Comparison of ENCODE assay signal across 3 cellular contexts in genomic region chr4:3834186-3834920, GRCh38.
TF ChIP-seq lines count a peak whose summit lies in the region.

No MANE protein-coding gene starts in this region.

TF ChIP-seq in IMR-90, 13 proteins besides CTCF, POLR2A, EP300 and RAD21:
- TF ChIP-seq, protein P1, sequence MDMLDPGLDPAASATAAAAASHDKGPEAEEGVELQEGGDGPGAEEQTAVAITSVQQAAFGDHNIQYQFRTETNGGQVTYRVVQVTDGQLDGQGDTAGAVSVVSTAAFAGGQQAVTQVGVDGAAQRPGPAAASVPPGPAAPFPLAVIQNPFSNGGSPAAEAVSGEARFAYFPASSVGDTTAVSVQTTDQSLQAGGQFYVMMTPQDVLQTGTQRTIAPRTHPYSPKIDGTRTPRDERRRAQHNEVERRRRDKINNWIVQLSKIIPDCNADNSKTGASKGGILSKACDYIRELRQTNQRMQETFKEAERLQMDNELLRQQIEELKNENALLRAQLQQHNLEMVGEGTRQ (IDR thresholded peaks at IDR 0.05; ENCODE audit: low read depth, low read length): no peak
- TF ChIP-seq, protein P2, sequence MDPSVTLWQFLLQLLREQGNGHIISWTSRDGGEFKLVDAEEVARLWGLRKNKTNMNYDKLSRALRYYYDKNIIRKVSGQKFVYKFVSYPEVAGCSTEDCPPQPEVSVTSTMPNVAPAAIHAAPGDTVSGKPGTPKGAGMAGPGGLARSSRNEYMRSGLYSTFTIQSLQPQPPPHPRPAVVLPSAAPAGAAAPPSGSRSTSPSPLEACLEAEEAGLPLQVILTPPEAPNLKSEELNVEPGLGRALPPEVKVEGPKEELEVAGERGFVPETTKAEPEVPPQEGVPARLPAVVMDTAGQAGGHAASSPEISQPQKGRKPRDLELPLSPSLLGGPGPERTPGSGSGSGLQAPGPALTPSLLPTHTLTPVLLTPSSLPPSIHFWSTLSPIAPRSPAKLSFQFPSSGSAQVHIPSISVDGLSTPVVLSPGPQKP (IDR thresholded peaks at IDR 0.05; ENCODE audit: borderline replicate concordance, low read depth, low read length): no peak
- TF ChIP-seq BHLHE40 (IDR thresholded peaks at IDR 0.05; ENCODE audit: low read depth, low read length) (no peak), MAFK (IDR thresholded peaks at IDR 0.05; ENCODE audit: low read depth, low read length) (no peak), NFE2L2 (IDR thresholded peaks at IDR 0.05; ENCODE audit: low read depth, low read length) (no peak), CEBPB (IDR thresholded peaks at IDR 0.05; ENCODE audit: low read depth, low read length) (no peak), RCOR1 (IDR thresholded peaks at IDR 0.05; ENCODE audit: insufficient replicate concordance, low read length) (no peak), FOS (IDR thresholded peaks at IDR 0.05; ENCODE audit: low read depth, low read length) (no peak), CHD1 (IDR thresholded peaks at IDR 0.05; ENCODE audit: low read depth, low read length) (no peak), RFX5 (IDR thresholded peaks at IDR 0.05; ENCODE audit: low read depth, low read length) (no peak), MXI1 (IDR thresholded peaks at IDR 0.05; ENCODE audit: borderline replicate concordance, low read depth, low read length) (no peak), MAZ (IDR thresholded peaks at IDR 0.05; ENCODE audit: borderline replicate concordance, low read depth, low read length) (no peak), SMC3 (IDR thresholded peaks at IDR 0.05; ENCODE audit: low read depth, low read length) (no peak)

TF ChIP-seq in H1, 55 proteins besides CTCF, POLR2A, EP300 and RAD21:
- peak; percentile 50 for TF ChIP-seq YY1 (IDR thresholded peaks at IDR 0.05; ENCODE audit: low read depth, low read length)
- TF ChIP-seq MAX (IDR thresholded peaks at IDR 0.05): no peak
- no peak for TF ChIP-seq CREB1 (IDR thresholded peaks at IDR 0.05)
- TF ChIP-seq BACH1 (IDR thresholded peaks at IDR 0.05; ENCODE audit: low read length): no peak
- TF ChIP-seq NANOG (IDR thresholded peaks at IDR 0.05; ENCODE audit: insufficient read depth, low read depth, low read length, poor library complexity, severe bottlenecking): no peak
- no peak for TF ChIP-seq EGR1 (IDR thresholded peaks at IDR 0.05; ENCODE audit: borderline replicate concordance, low read depth, low read length)
- TF ChIP-seq, protein P3, sequence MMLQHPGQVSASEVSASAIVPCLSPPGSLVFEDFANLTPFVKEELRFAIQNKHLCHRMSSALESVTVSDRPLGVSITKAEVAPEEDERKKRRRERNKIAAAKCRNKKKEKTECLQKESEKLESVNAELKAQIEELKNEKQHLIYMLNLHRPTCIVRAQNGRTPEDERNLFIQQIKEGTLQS (IDR thresholded peaks at IDR 0.05; ENCODE audit: insufficient read depth, low read depth, low read length): no peak
- no peak for TF ChIP-seq SIX5 (IDR thresholded peaks at IDR 0.05; ENCODE audit: low read depth, low read length)
- TF ChIP-seq CEBPB (IDR thresholded peaks at IDR 0.05; ENCODE audit: low read depth, low read length): no peak
- TF ChIP-seq E2F6 (IDR thresholded peaks at IDR 0.05): peak; percentile 22; the same call in 1 of the 2 replicates
- no peak for TF ChIP-seq JUND (IDR thresholded peaks at IDR 0.05; ENCODE audit: low read length)
- TF ChIP-seq CBX8 (IDR thresholded peaks at IDR 0.05; ENCODE audit: borderline replicate concordance, low read depth, low read length): no peak
- no peak for TF ChIP-seq KDM4A (IDR thresholded peaks at IDR 0.05; ENCODE audit: low read depth, low read length, severe bottlenecking)
- no peak for TF ChIP-seq SRF (IDR thresholded peaks at IDR 0.05; ENCODE audit: low read depth, low read length)

TF ChIP-seq in neural cell, 6 proteins besides CTCF, POLR2A, EP300 and RAD21:
- TF ChIP-seq EZH2 (IDR thresholded peaks at IDR 0.05; ENCODE audit: borderline replicate concordance, insufficient read depth, low read length, poor library complexity, severe bottlenecking): no peak
- TF ChIP-seq SMC3 (conservative IDR thresholded peaks at IDR 0.05; ENCODE audit: poor library complexity): no peak
- no peak for TF ChIP-seq TAF1 (IDR thresholded peaks at IDR 0.05; ENCODE audit: low read depth)
- no peak for TF ChIP-seq POLR2AphosphoS5 (IDR thresholded peaks at IDR 0.05)
- TF ChIP-seq, protein P4, sequence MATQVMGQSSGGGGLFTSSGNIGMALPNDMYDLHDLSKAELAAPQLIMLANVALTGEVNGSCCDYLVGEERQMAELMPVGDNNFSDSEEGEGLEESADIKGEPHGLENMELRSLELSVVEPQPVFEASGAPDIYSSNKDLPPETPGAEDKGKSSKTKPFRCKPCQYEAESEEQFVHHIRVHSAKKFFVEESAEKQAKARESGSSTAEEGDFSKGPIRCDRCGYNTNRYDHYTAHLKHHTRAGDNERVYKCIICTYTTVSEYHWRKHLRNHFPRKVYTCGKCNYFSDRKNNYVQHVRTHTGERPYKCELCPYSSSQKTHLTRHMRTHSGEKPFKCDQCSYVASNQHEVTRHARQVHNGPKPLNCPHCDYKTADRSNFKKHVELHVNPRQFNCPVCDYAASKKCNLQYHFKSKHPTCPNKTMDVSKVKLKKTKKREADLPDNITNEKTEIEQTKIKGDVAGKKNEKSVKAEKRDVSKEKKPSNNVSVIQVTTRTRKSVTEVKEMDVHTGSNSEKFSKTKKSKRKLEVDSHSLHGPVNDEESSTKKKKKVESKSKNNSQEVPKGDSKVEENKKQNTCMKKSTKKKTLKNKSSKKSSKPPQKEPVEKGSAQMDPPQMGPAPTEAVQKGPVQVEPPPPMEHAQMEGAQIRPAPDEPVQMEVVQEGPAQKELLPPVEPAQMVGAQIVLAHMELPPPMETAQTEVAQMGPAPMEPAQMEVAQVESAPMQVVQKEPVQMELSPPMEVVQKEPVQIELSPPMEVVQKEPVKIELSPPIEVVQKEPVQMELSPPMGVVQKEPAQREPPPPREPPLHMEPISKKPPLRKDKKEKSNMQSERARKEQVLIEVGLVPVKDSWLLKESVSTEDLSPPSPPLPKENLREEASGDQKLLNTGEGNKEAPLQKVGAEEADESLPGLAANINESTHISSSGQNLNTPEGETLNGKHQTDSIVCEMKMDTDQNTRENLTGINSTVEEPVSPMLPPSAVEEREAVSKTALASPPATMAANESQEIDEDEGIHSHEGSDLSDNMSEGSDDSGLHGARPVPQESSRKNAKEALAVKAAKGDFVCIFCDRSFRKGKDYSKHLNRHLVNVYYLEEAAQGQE (IDR thresholded peaks at IDR 0.05; ENCODE audit: borderline replicate concordance): no peak
- TF ChIP-seq MXI1 (conservative IDR thresholded peaks at IDR 0.05; ENCODE audit: poor library complexity, severe bottlenecking): no peak
TF ChIP-seq in neural cell: peak in this region for 0.
